ENCODE assay signal across 26 cellular contexts in genomic region chr7:106471686-106472440, GRCh38.
"Had no signal": no experiment of that assay in that cellular context is flagged by ENCODE, and none has a peak within 500 bp of the region (broad histone marks: within the 10 kb centered on the region; RNA-seq: fewer than 3 reads in every experiment).

No MANE protein-coding gene starts in this region.

- ATAC-seq: activated CD4-positive, alpha-beta T cell treated with anti-CD3 and anti-CD28 coated beads for 36 hours; activated T-cell treated with anti-CD3 and anti-CD28 coated beads, Interleukin-2, amount 50 U/mL, for 72 hours had no signal

- H3K9ac ChIP-seq: SK-N-SH had no signal

- H3K27ac ChIP-seq: Peyer's patch, RWPE1, SJCRH30, VCaP had no signal

- DNase-seq: activated CD4-positive, alpha-beta T cell treated with anti-CD3 and anti-CD28 coated beads for 36 hours; activated CD4-positive, CD25-positive, alpha-beta regulatory T cell; activated CD8-positive, alpha-beta memory T cell treated with anti-CD3 and anti-CD28 coated beads for 24 hours; activated gamma-delta T cell treated with Interleukin-2 at 50 U/mL for 16 hours; activated naive CD4-positive, alpha-beta T cell treated with anti-CD3 and anti-CD28 coated beads, Interleukin-2, amount 50 U/mL, for 16 hours; activated T-cell treated with anti-CD3 and anti-CD28 coated beads, Interleukin-2, amount 50 U/mL, for 72 hours; amygdala; Karpas-422; MM.1S; NCI-H1105; NCI-H1436; NCI-H1694 treated with DMSO at 0.1 percent for 48 hours; NCI-H2029 treated with DMSO at 0.1 percent for 48 hours; NCI-H510A treated with DMSO at 0.1 percent for 48 hours; NCI-H69; NK-92 treated with Interleukin-12 subunit alpha and Interleukin-12 subunit beta, amount 100 ng/mL, for 24 hours; OCI-M1; Peyer's patch; Right ventricle myocardium superior; SJCRH30; SK-N-SH; T-helper 1 cell had no signal

- H3K4me2 ChIP-seq: SK-N-SH had no signal

- H3K4me3 Mint-ChIP-seq: activated CD4-positive, alpha-beta T cell treated with anti-CD3 and anti-CD28 coated beads for 36 hours; activated T-cell treated with anti-CD3 and anti-CD28 coated beads, Interleukin-2, amount 50 U/mL, for 72 hours; brain had no signal

- FAIRE-seq: astrocyte had no signal

- H3K27ac Mint-ChIP-seq: activated CD4-positive, alpha-beta T cell treated with anti-CD3 and anti-CD28 coated beads for 36 hours; activated T-cell treated with anti-CD3 and anti-CD28 coated beads, Interleukin-2, amount 50 U/mL, for 72 hours; brain had no signal

- H3K36me3 Mint-ChIP-seq: brain had no signal

- H3K4me1 Mint-ChIP-seq: brain had no signal

- H3K9me3 Mint-ChIP-seq: activated T-cell treated with anti-CD3 and anti-CD28 coated beads, Interleukin-2, amount 50 U/mL, for 72 hours; brain had no signal

- H3K36me3 ChIP-seq: Peyer's patch, SJCRH30 had no signal

- H3K4me1 ChIP-seq: Peyer's patch, SJCRH30 had no signal

- H3K27me3 ChIP-seq: Peyer's patch, SJCRH30 had no signal

- H3K9me3 ChIP-seq: Peyer's patch, SJCRH30, SK-N-SH had no signal

- H3K4me3 ChIP-seq: Peyer's patch, SJCRH30 had no signal
